ENCODE assay signal across 18 cellular contexts in genomic region chr1:248432201-248432600, GRCh38. TPM values are rescaled to one million over a fixed set of nuclear protein-coding genes. Genes with fewer than 3 reads are reported as not detected.
DNase-seq lines count a peak whose midpoint lies in the region; ATAC-seq, FAIRE-seq and TF ChIP-seq lines count a peak whose summit lies in the region.
"Not testable (repeated sequence)": the region's sequence is repeated elsewhere in the genome, so short reads cannot be mapped to it uniquely, and the experiment has no call there.
"Had no signal": no experiment of that assay in that cellular context is flagged by ENCODE, and none has a peak within 500 bp of the region (broad histone marks: within the 10 kb centered on the region; RNA-seq: fewer than 3 reads in every experiment).

No MANE protein-coding gene starts in this region.

- H3K27ac Mint-ChIP-seq in IgD-negative memory B cell (peak overlapping the region; percentile 1 to 94 (median 87)), activated B cell treated with CpG ODN at 0.5 μM for 24 hours (peak overlapping the region; percentile 84)
- peak overlapping the region; percentile 87 for H3K27ac Mint-ChIP-seq in stimulated activated memory B cell treated with anti-CD40 and anti-IgM and Interleukin-4, amounts not matched to agents 10 μg/mL and 1 μg/mL and 100 μg/mL, for 72 hours

- not testable (repeated sequence) for H3K36me3 Mint-ChIP-seq in IgD-negative memory B cell; activated B cell treated with CpG ODN at 0.5 μM for 24 hours (ENCODE audit: low read depth); stimulated activated memory B cell treated with anti-CD40 and anti-IgM and Interleukin-4, amounts not matched to agents 10 μg/mL and 1 μg/mL and 100 μg/mL, for 72 hours

- H3K4me1 Mint-ChIP-seq in IgD-negative memory B cell (peaks cover 15 to 31% (median 24%) of the 10 kb centered on the region in 3 donors), activated B cell treated with CpG ODN at 0.5 μM for 24 hours (peaks cover 31% of the 10 kb centered on the region)
- H3K4me1 Mint-ChIP-seq in stimulated activated memory B cell treated with anti-CD40 and anti-IgM and Interleukin-4, amounts not matched to agents 10 μg/mL and 1 μg/mL and 100 μg/mL, for 72 hours, result peaks cover 47% of the 10 kb centered on the region

- DNase-seq in GM12891 (ENCODE audit: insufficient read length, low spot score); activated B cell treated with CpG ODN at 0.5 μM for 24 hours: not testable (repeated sequence)

- POLR2A ChIA-PET in activated B cell treated with CpG ODN at 0.5 μM for 24 hours (lab: Charles Lee), result not testable (repeated sequence)

- not testable (repeated sequence) for TF ChIP-seq POLR2A in GM12891 (IDR thresholded peaks at IDR 0.05; ENCODE audit: low read depth, low read length)

- TF ChIP-seq CTCF in activated B cell treated with CpG ODN at 0.5 μM for 24 hours (IDR thresholded peaks at IDR 0.05), result not testable (repeated sequence)

- not testable (repeated sequence) for H3K9me3 Mint-ChIP-seq in IgD-negative memory B cell; activated B cell treated with CpG ODN at 0.5 μM for 24 hours; stimulated activated memory B cell treated with anti-CD40 and anti-IgM and Interleukin-4, amounts not matched to agents 10 μg/mL and 1 μg/mL and 100 μg/mL, for 72 hours

- not testable (repeated sequence) for H3K27me3 Mint-ChIP-seq in IgD-negative memory B cell; activated B cell treated with CpG ODN at 0.5 μM for 24 hours; stimulated activated memory B cell treated with anti-CD40 and anti-IgM and Interleukin-4, amounts not matched to agents 10 μg/mL and 1 μg/mL and 100 μg/mL, for 72 hours

- peak; percentile 90 for FAIRE-seq in GM12891 (lab: Jason Lieb, UNC)

- peak; percentile 25 for ATAC-seq in GM18520 (IDR thresholded peaks at IDR 0.05; ENCODE audit: unreplicated experiment)
- peak; percentile 67 for ATAC-seq in GM19438 (IDR thresholded peaks at IDR 0.05; ENCODE audit: low read depth, unreplicated experiment)
- ATAC-seq in GM21576 (IDR thresholded peaks at IDR 0.05; ENCODE audit: unreplicated experiment), result peak; percentile 36
- peak; percentile 34 for ATAC-seq in HG03066 (IDR thresholded peaks at IDR 0.05; ENCODE audit: low read depth, unreplicated experiment)
- peak; percentile 59 for ATAC-seq in activated B cell treated with CpG ODN at 0.5 μM for 24 hours (ENCODE audit: low read depth)
- ATAC-seq in stimulated activated memory B cell treated with anti-CD40 and anti-IgM and Interleukin-4, amounts not matched to agents 10 μg/mL and 1 μg/mL and 100 μg/mL, for 72 hours, result peak; percentile 72

- H3K4me3 Mint-ChIP-seq in IgD-negative memory B cell, result peak overlapping the region in 3 of 4 donors; percentile 55 to 82 (median 63)
- peak overlapping the region; percentile 52 for H3K4me3 Mint-ChIP-seq in activated B cell treated with CpG ODN at 0.5 μM for 24 hours
- peak overlapping the region; percentile 51 for H3K4me3 Mint-ChIP-seq in stimulated activated memory B cell treated with anti-CD40 and anti-IgM and Interleukin-4, amounts not matched to agents 10 μg/mL and 1 μg/mL and 100 μg/mL, for 72 hours

- CTCF ChIA-PET in activated B cell treated with CpG ODN at 0.5 μM for 24 hours (lab: Charles Lee), result not testable (repeated sequence)

- intact Hi-C loops in activated B cell treated with CpG ODN at 0.5 μM for 24 hours (cut with micrococcal nuclease), result not testable (repeated sequence)

RNA-seq across cellular contexts. Expression of gene OR2T2, which starts 13.2 kb away (rescaled TPM):
- 0.41 TPM for polyA plus RNA-seq in GM12891 (2012; ENCODE audit: low read depth, missing spikeins)
- polyA plus RNA-seq in IgD-negative memory B cell, result not detected
- 3.2 and 4.1 TPM in 2 replicates for total RNA-seq in activated B cell treated with CpG ODN at 0.5 μM for 24 hours
- total RNA-seq: A172; Calu3; CD8-positive, alpha-beta memory T cell; G401; M059J; Right ventricle myocardium superior; RPMI7951; SK-MEL-5; T-helper 1 cell treated with Interleukin-12 subunit alpha and Interleukin-12 subunit beta and Interleukin-4 antibody, amounts not matched to agents 30 ng/mL and 1 ng/mL, for 36 hours had no signal
- polyA plus RNA-seq: AG04450; CD8-positive, alpha-beta memory T cell had no signal

RNA-seq across cellular contexts. Expression of gene OR2T1, which starts 29.4 kb away (rescaled TPM):
- not detected for polyA plus RNA-seq in GM12891 (2012; ENCODE audit: low read depth, missing spikeins)
- polyA plus RNA-seq in IgD-negative memory B cell, result not detected
- total RNA-seq in activated B cell treated with CpG ODN at 0.5 μM for 24 hours, result not detected in 2 replicates
- total RNA-seq: A172; Calu3; CD8-positive, alpha-beta memory T cell; G401; M059J; Right ventricle myocardium superior; RPMI7951; SK-MEL-5; T-helper 1 cell treated with Interleukin-12 subunit alpha and Interleukin-12 subunit beta and Interleukin-4 antibody, amounts not matched to agents 30 ng/mL and 1 ng/mL, for 36 hours had no signal
- polyA plus RNA-seq: AG04450; CD8-positive, alpha-beta memory T cell had no signal

RNA-seq across cellular contexts. Expression of gene OR2T3, which starts 41.0 kb away (rescaled TPM):
- polyA plus RNA-seq in GM12891 (2012; ENCODE audit: low read depth, missing spikeins), result 2.3 TPM
- polyA plus RNA-seq in IgD-negative memory B cell, result not detected
- total RNA-seq in activated B cell treated with CpG ODN at 0.5 μM for 24 hours, result 1.00 and 1.5 TPM in 2 replicates
- total RNA-seq: A172; Calu3; CD8-positive, alpha-beta memory T cell; G401; M059J; Right ventricle myocardium superior; RPMI7951; SK-MEL-5; T-helper 1 cell treated with Interleukin-12 subunit alpha and Interleukin-12 subunit beta and Interleukin-4 antibody, amounts not matched to agents 30 ng/mL and 1 ng/mL, for 36 hours had no signal
- polyA plus RNA-seq: AG04450; CD8-positive, alpha-beta memory T cell had no signal

RNA-seq across cellular contexts. Expression of gene OR2T5, which starts 56.2 kb away (rescaled TPM):
- polyA plus RNA-seq in GM12891 (2012; ENCODE audit: low read depth, missing spikeins), result not detected
- 0.16 TPM for polyA plus RNA-seq in IgD-negative memory B cell
- not detected in 2 replicates for total RNA-seq in activated B cell treated with CpG ODN at 0.5 μM for 24 hours
- total RNA-seq: A172; Calu3; CD8-positive, alpha-beta memory T cell; G401; M059J; Right ventricle myocardium superior; RPMI7951; SK-MEL-5; T-helper 1 cell treated with Interleukin-12 subunit alpha and Interleukin-12 subunit beta and Interleukin-4 antibody, amounts not matched to agents 30 ng/mL and 1 ng/mL, for 36 hours had no signal
- polyA plus RNA-seq: AG04450; CD8-positive, alpha-beta memory T cell had no signal

RNA-seq across cellular contexts. Expression of gene OR2T6, which starts 56.7 kb away (rescaled TPM):
- polyA plus RNA-seq in GM12891 (2012; ENCODE audit: low read depth, missing spikeins), result not detected
- polyA plus RNA-seq in IgD-negative memory B cell, result not detected
- total RNA-seq in activated B cell treated with CpG ODN at 0.5 μM for 24 hours, result not detected in 2 replicates
- total RNA-seq: A172; Calu3; CD8-positive, alpha-beta memory T cell; G401; M059J; Right ventricle myocardium superior; RPMI7951; SK-MEL-5; T-helper 1 cell treated with Interleukin-12 subunit alpha and Interleukin-12 subunit beta and Interleukin-4 antibody, amounts not matched to agents 30 ng/mL and 1 ng/mL, for 36 hours had no signal
- polyA plus RNA-seq: AG04450; CD8-positive, alpha-beta memory T cell had no signal
